1 cellular context compared by ENCODE assay signal in genomic region chr3:45666729-45667440, GRCh38.
TF ChIP-seq lines count a peak whose summit lies in the region.

No MANE protein-coding gene starts in this region.

TF ChIP-seq in SK-N-SH, 30 proteins besides CTCF, POLR2A, EP300 and RAD21 (continued from another document):
- TF ChIP-seq REST (IDR thresholded peaks at IDR 0.05; ENCODE audit: low read depth, low read length) (no peak), ELF1 (IDR thresholded peaks at IDR 0.05) (no peak), ZBTB33 (IDR thresholded peaks at IDR 0.05; ENCODE audit: borderline replicate concordance, low read depth) (0 out of 2 replicates have a peak, but pooled peaks have one; percentile 28), FOXJ3 (CRISPR knock-in tag; IDR thresholded peaks at IDR 0.05) (no peak), SIN3A (IDR thresholded peaks at IDR 0.05; ENCODE audit: borderline replicate concordance, low read depth, low read length) (peak; percentile 71; the same call in 1 of the 2 replicates), RFX5 (IDR thresholded peaks at IDR 0.05; ENCODE audit: low read length) (no peak), RXRA (IDR thresholded peaks at IDR 0.05; ENCODE audit: borderline replicate concordance, low read depth) (no peak), JUND (IDR thresholded peaks at IDR 0.05) (peak; percentile 73), MXI1 (IDR thresholded peaks at IDR 0.05; ENCODE audit: low read depth, low read length) (peak; percentile 78), CHD2 (IDR thresholded peaks at IDR 0.05; ENCODE audit: low read length, partially characterized antibody) (no peak), USF1 (IDR thresholded peaks at IDR 0.05; ENCODE audit: borderline replicate concordance, low read depth) (peak; percentile 81)
TF ChIP-seq in SK-N-SH: peak in this region for 13.
